Comparison of ENCODE assay signal across 1 cellular context in genomic region chr9:134536931-134537330, GRCh38.
TF ChIP-seq lines count a peak whose summit lies in the region.

No MANE protein-coding gene starts in this region.

TF ChIP-seq in IMR-90, 13 proteins besides CTCF, POLR2A, EP300 and RAD21:
- TF ChIP-seq MXI1 (IDR thresholded peaks at IDR 0.05; ENCODE audit: borderline replicate concordance, low read depth, low read length) = no peak
